Comparison of ENCODE assay signal across 1 cellular context in the genomic region with DNA sequence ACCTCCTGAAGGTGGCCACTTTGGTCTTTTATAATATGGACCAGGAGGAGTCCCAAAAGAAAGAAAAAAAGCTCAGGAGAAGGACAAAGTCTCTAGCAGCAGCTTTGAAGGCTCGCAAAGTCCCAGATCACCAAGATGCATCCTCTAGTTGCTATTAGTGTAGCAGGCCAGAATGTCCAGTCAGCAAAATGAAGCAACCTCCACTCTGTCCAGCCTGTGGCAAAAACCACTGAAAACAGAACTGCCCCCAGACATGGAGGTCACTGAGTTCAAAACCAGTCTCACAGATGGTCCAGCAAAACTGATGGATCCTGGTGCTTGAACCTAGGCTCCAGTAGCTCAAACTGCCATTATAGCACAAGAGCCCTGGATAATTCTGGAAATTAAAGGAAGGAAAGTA.
TF ChIP-seq lines count a peak whose summit lies in the region.

No MANE protein-coding gene starts in this region.

TF ChIP-seq in HepG2, 621 proteins besides CTCF, POLR2A, EP300 and RAD21:
- TF ChIP-seq ZBTB8A (CRISPR knock-in tag; IDR thresholded peaks at IDR 0.05; ENCODE audit: borderline replicate concordance, low read depth) (no peak), MAFK (conservative IDR thresholded peaks at IDR 0.05 in 1 of 2, IDR thresholded peaks at IDR 0.05 in 1 of 2; ENCODE audit: low read length in 2 of 2) (peak; percentile 90 to 92), MAFF (IDR thresholded peaks at IDR 0.05; ENCODE audit: low read depth, low read length) (peak; percentile 86)
TF ChIP-seq in HepG2: peak in this region for 2.
